Comparison of ENCODE assay signal across 18 cellular contexts in genomic region chr15:60696523-60696859, GRCh38.
DNase-seq lines count a peak whose midpoint lies in the region; ATAC-seq and TF ChIP-seq lines count a peak whose summit lies in the region.
"Had no signal": no experiment of that assay in that cellular context is flagged by ENCODE, and none has a peak within 500 bp of the region (broad histone marks: within the 10 kb centered on the region; RNA-seq: fewer than 3 reads in every experiment).

No MANE protein-coding gene starts in this region.

- H3K36me3 Mint-ChIP-seq in activated CD4-positive, alpha-beta T cell treated with anti-CD3 and anti-CD28 coated beads, Interleukin-2, amount 10 ng/mL, durations not matched to agents 24 days and 14 days (ENCODE audit: low read depth), result no peaks in the 10 kb centered on the region
- H3K36me3 Mint-ChIP-seq in natural killer cell treated with Interleukin-12 subunit alpha and Interleukin-12 subunit beta and Interleukin-15 and Interleukin-18, amount 100 ng/mL, for 72 hours, result no peaks in the 10 kb centered on the region
- no peaks in the 10 kb centered on the region for H3K36me3 Mint-ChIP-seq in natural killer cell
- no peaks in the 10 kb centered on the region for H3K36me3 Mint-ChIP-seq in effector memory CD8-positive, alpha-beta T cell (ENCODE audit: insufficient read depth)
- peaks cover 8% of the 10 kb centered on the region for H3K36me3 Mint-ChIP-seq in stimulated activated effector memory CD8-positive, alpha-beta T cell treated with anti-CD3 and anti-CD28 coated beads, Interleukin-12 subunit alpha, Interleukin-12 subunit beta, amount 100 ng/mL, for 72 hours

- H3K27me3 Mint-ChIP-seq in activated CD4-positive, alpha-beta T cell treated with anti-CD3 and anti-CD28 coated beads, Interleukin-2, amount 10 ng/mL, durations not matched to agents 24 days and 14 days, result no peaks in the 10 kb centered on the region
- no peaks in the 10 kb centered on the region for H3K27me3 Mint-ChIP-seq in natural killer cell treated with Interleukin-12 subunit alpha and Interleukin-12 subunit beta and Interleukin-15 and Interleukin-18, amount 100 ng/mL, for 72 hours
- no peaks in the 10 kb centered on the region for H3K27me3 Mint-ChIP-seq in natural killer cell (ENCODE audit: low read depth in 2 of 2)
- no peaks in the 10 kb centered on the region for H3K27me3 Mint-ChIP-seq in effector memory CD8-positive, alpha-beta T cell

- no peaks in the 10 kb centered on the region for H3K9me3 Mint-ChIP-seq in activated CD4-positive, alpha-beta T cell treated with anti-CD3 and anti-CD28 coated beads, Interleukin-2, amount 10 ng/mL, durations not matched to agents 24 days and 14 days
- H3K9me3 Mint-ChIP-seq in natural killer cell treated with Interleukin-12 subunit alpha and Interleukin-12 subunit beta and Interleukin-15 and Interleukin-18, amount 100 ng/mL, for 72 hours, result no peaks in the 10 kb centered on the region
- H3K9me3 Mint-ChIP-seq in natural killer cell, result no peaks in the 10 kb centered on the region
- H3K9me3 Mint-ChIP-seq in effector memory CD8-positive, alpha-beta T cell, result no peaks in the 10 kb centered on the region
- H3K9me3 Mint-ChIP-seq in stimulated activated effector memory CD8-positive, alpha-beta T cell treated with anti-CD3 and anti-CD28 coated beads, Interleukin-12 subunit alpha, Interleukin-12 subunit beta, amount 100 ng/mL, for 72 hours, result no peaks in the 10 kb centered on the region
- H3K9me3 Mint-ChIP-seq: GM23338 had no signal

- peak overlapping the region; percentile 66 for H3K4me3 Mint-ChIP-seq in activated CD4-positive, alpha-beta T cell treated with anti-CD3 and anti-CD28 coated beads, Interleukin-2, amount 10 ng/mL, durations not matched to agents 24 days and 14 days
- peak overlapping the region; percentile 62 for H3K4me3 Mint-ChIP-seq in natural killer cell treated with Interleukin-12 subunit alpha and Interleukin-12 subunit beta and Interleukin-15 and Interleukin-18, amount 100 ng/mL, for 72 hours
- H3K4me3 Mint-ChIP-seq in natural killer cell, result no peak overlapping the region
- peak overlapping the region; percentile 59 for H3K4me3 Mint-ChIP-seq in effector memory CD8-positive, alpha-beta T cell
- H3K4me3 Mint-ChIP-seq in stimulated activated effector memory CD8-positive, alpha-beta T cell treated with anti-CD3 and anti-CD28 coated beads, Interleukin-12 subunit alpha, Interleukin-12 subunit beta, amount 100 ng/mL, for 72 hours, result peak overlapping the region; percentile 61
- H3K4me3 Mint-ChIP-seq: GM23338 had no signal

- intact Hi-C loops in activated CD4-positive, alpha-beta T cell treated with anti-CD3 and anti-CD28 coated beads, Interleukin-2, amount 10 ng/mL, durations not matched to agents 24 days and 14 days (cut with micrococcal nuclease), result loop anchor here (1.0 to 5.0 kb wide), 5 partner anchors 24 to 148 kb away; no protein-coding TSS in a partner anchor
- intact Hi-C loops in natural killer cell (cut with micrococcal nuclease), result no loop called here

- no peak for ATAC-seq in natural killer cell treated with Interleukin-12 subunit alpha and Interleukin-12 subunit beta and Interleukin-15 and Interleukin-18, amount 100 ng/mL, for 72 hours
- ATAC-seq in natural killer cell, result no peak
- ATAC-seq in effector memory CD8-positive, alpha-beta T cell (replicated peaks), result no peak
- ATAC-seq in stimulated activated effector memory CD8-positive, alpha-beta T cell treated with anti-CD3 and anti-CD28 coated beads, Interleukin-12 subunit alpha, Interleukin-12 subunit beta, amount 100 ng/mL, for 72 hours, result no peak
- no peak for ATAC-seq in HG03460 (IDR thresholded peaks at IDR 0.05; ENCODE audit: unreplicated experiment)
- ATAC-seq in GM21515 (IDR thresholded peaks at IDR 0.05; ENCODE audit: unreplicated experiment), result no peak
- ATAC-seq: GM23338, HCT116 had no signal

- peaks cover 45% of the 10 kb centered on the region for H3K4me1 Mint-ChIP-seq in activated CD4-positive, alpha-beta T cell treated with anti-CD3 and anti-CD28 coated beads, Interleukin-2, amount 10 ng/mL, durations not matched to agents 24 days and 14 days
- H3K4me1 Mint-ChIP-seq in natural killer cell treated with Interleukin-12 subunit alpha and Interleukin-12 subunit beta and Interleukin-15 and Interleukin-18, amount 100 ng/mL, for 72 hours (ENCODE audit: low read depth in 2 of 2), result peaks cover 16 to 45% of the 10 kb centered on the region in 2 donors
- H3K4me1 Mint-ChIP-seq in natural killer cell, result no peaks in the 10 kb centered on the region
- peaks cover 31 to 34% of the 10 kb centered on the region in 2 donors for H3K4me1 Mint-ChIP-seq in effector memory CD8-positive, alpha-beta T cell (ENCODE audit: low read depth in 2 of 2)
- H3K4me1 Mint-ChIP-seq in stimulated activated effector memory CD8-positive, alpha-beta T cell treated with anti-CD3 and anti-CD28 coated beads, Interleukin-12 subunit alpha, Interleukin-12 subunit beta, amount 100 ng/mL, for 72 hours, result peaks cover 70% of the 10 kb centered on the region

- no peak for DNase-seq in activated CD4-positive, alpha-beta T cell treated with anti-CD3 and anti-CD28 coated beads, Interleukin-2, amount 10 ng/mL, durations not matched to agents 24 days and 14 days
- no peak for DNase-seq in activated CD4-positive, alpha-beta T cell treated with anti-CD3 and anti-CD28 coated beads, Interleukin-2, amount 50 U/mL, for 48 hours
- no peak for DNase-seq in natural killer cell treated with Interleukin-12 subunit alpha and Interleukin-12 subunit beta and Interleukin-15 and Interleukin-18, amount 100 ng/mL, for 72 hours (ENCODE audit: low spot score)
- no peak for DNase-seq in natural killer cell
- DNase-seq in effector memory CD8-positive, alpha-beta T cell, result no peak
- no peak for DNase-seq in stimulated activated effector memory CD8-positive, alpha-beta T cell treated with anti-CD3 and anti-CD28 coated beads, Interleukin-12 subunit alpha, Interleukin-12 subunit beta, amount 100 ng/mL, for 72 hours (ENCODE audit: low spot score in 2 of 2)
- DNase-seq: DND-41, GDM1, KBM-7, MV-4-11, NCI-H1436, NCI-H2029, NCI-H748 treated with DMSO at 0.1 percent for 48 hours, RPMI8226 had no signal

- no peak for TF ChIP-seq CTCF in natural killer cell (IDR thresholded peaks at IDR 0.05)

- H3K27ac Mint-ChIP-seq in activated CD4-positive, alpha-beta T cell treated with anti-CD3 and anti-CD28 coated beads, Interleukin-2, amount 10 ng/mL, durations not matched to agents 24 days and 14 days, result peak overlapping the region; percentile 79
- H3K27ac Mint-ChIP-seq in natural killer cell treated with Interleukin-12 subunit alpha and Interleukin-12 subunit beta and Interleukin-15 and Interleukin-18, amount 100 ng/mL, for 72 hours, result peak overlapping the region in 1 of 2 donors; percentile 1
- no peak overlapping the region for H3K27ac Mint-ChIP-seq in natural killer cell
- peak overlapping the region in 1 of 2 donors; percentile 65 for H3K27ac Mint-ChIP-seq in effector memory CD8-positive, alpha-beta T cell
- peak overlapping the region; percentile 84 for H3K27ac Mint-ChIP-seq in stimulated activated effector memory CD8-positive, alpha-beta T cell treated with anti-CD3 and anti-CD28 coated beads, Interleukin-12 subunit alpha, Interleukin-12 subunit beta, amount 100 ng/mL, for 72 hours
- H3K27ac Mint-ChIP-seq: GM23338 had no signal

Comparison
In these comparisons a context has a peak if more than half of its experiments do, and no peak if none do; other contexts are left out.
1. H3K27ac Mint-ChIP-seq: peak in activated CD4-positive, alpha-beta T cell treated with anti-CD3 and anti-CD28 coated beads, Interleukin-2, amount 10 ng/mL, durations not matched to agents 24 days and 14 days (single experiment) and stimulated activated effector memory CD8-positive, alpha-beta T cell treated with anti-CD3 and anti-CD28 coated beads, Interleukin-12 subunit alpha, Interleukin-12 subunit beta, amount 100 ng/mL, for 72 hours (single experiment); none in natural killer cell (0 of 2).